1 cellular context compared by ENCODE assay signal in genomic region chr7:84637568-84638338, GRCh38.
TF ChIP-seq lines count a peak whose summit lies in the region.

No MANE protein-coding gene starts in this region.

TF ChIP-seq in IMR-90, 13 proteins besides CTCF, POLR2A, EP300 and RAD21:
- TF ChIP-seq BHLHE40 (IDR thresholded peaks at IDR 0.05; ENCODE audit: low read depth, low read length) (peak; percentile 83; the same call in 1 of the 2 replicates), RFX5 (IDR thresholded peaks at IDR 0.05; ENCODE audit: low read depth, low read length) (no peak), MAFK (IDR thresholded peaks at IDR 0.05; ENCODE audit: low read depth, low read length) (peak; percentile 84)
